In genomic region chr5:171596391-171596878, GRCh38 we compare ENCODE assay signal across 11 cellular contexts.
DNase-seq lines count a peak whose midpoint lies in the region; ATAC-seq and TF ChIP-seq lines count a peak whose summit lies in the region.
"Had no signal": no experiment of that assay in that cellular context is flagged by ENCODE, and none has a peak within 500 bp of the region (broad histone marks: within the 10 kb centered on the region; RNA-seq: fewer than 3 reads in every experiment).

No MANE protein-coding gene starts in this region.

- DNase-seq in Daoy (ENCODE audit: low read depth) (peak; percentile 97), glomerular endothelial cell (ENCODE audit: extremely low read depth, low read depth, low spot score) (peak; percentile 39), omental fat pad (ENCODE audit: low spot score) (no peak), NCI-H2081 (lab: John Stamatoyannopoulos, UW) (no peak)
- DNase-seq in stimulated activated effector memory CD8-positive, alpha-beta T cell treated with anti-CD3 and anti-CD28 coated beads, Interleukin-12 subunit alpha, Interleukin-12 subunit beta, amount 100 ng/mL, for 72 hours (ENCODE audit: low spot score in 2 of 2), result no peak
- DNase-seq: natural killer cell, NCI-H510A had no signal

- no peaks in the 10 kb centered on the region for H3K36me3 Mint-ChIP-seq in stimulated activated effector memory CD8-positive, alpha-beta T cell treated with anti-CD3 and anti-CD28 coated beads, Interleukin-12 subunit alpha, Interleukin-12 subunit beta, amount 100 ng/mL, for 72 hours
- H3K36me3 Mint-ChIP-seq: natural killer cell had no signal

- no peak for TF ChIP-seq CTCF in omental fat pad (IDR thresholded peaks at IDR 0.05)

- H3K4me3 Mint-ChIP-seq in stimulated activated effector memory CD8-positive, alpha-beta T cell treated with anti-CD3 and anti-CD28 coated beads, Interleukin-12 subunit alpha, Interleukin-12 subunit beta, amount 100 ng/mL, for 72 hours, result no peak overlapping the region
- H3K4me3 Mint-ChIP-seq: natural killer cell; T-helper 1 cell treated with Interleukin-12 subunit alpha and Interleukin-12 subunit beta and Interleukin-4 antibody, amounts not matched to agents 30 μg/mL and 1 μg/mL, for 36 hours had no signal

- no peaks in the 10 kb centered on the region for H3K9me3 Mint-ChIP-seq in stimulated activated effector memory CD8-positive, alpha-beta T cell treated with anti-CD3 and anti-CD28 coated beads, Interleukin-12 subunit alpha, Interleukin-12 subunit beta, amount 100 ng/mL, for 72 hours
- H3K9me3 Mint-ChIP-seq: natural killer cell; T-helper 1 cell treated with Interleukin-12 subunit alpha and Interleukin-12 subunit beta and Interleukin-4 antibody, amounts not matched to agents 30 μg/mL and 1 μg/mL, for 36 hours had no signal

- H3K4me1 Mint-ChIP-seq in stimulated activated effector memory CD8-positive, alpha-beta T cell treated with anti-CD3 and anti-CD28 coated beads, Interleukin-12 subunit alpha, Interleukin-12 subunit beta, amount 100 ng/mL, for 72 hours, result peaks cover 7% of the 10 kb centered on the region

- no peak overlapping the region for H3K27ac Mint-ChIP-seq in stimulated activated effector memory CD8-positive, alpha-beta T cell treated with anti-CD3 and anti-CD28 coated beads, Interleukin-12 subunit alpha, Interleukin-12 subunit beta, amount 100 ng/mL, for 72 hours
- H3K27ac Mint-ChIP-seq: natural killer cell; T-helper 1 cell treated with Interleukin-12 subunit alpha and Interleukin-12 subunit beta and Interleukin-4 antibody, amounts not matched to agents 30 μg/mL and 1 μg/mL, for 36 hours had no signal

- ATAC-seq in SK-N-SH treated with all-trans-retinoic acid at 6 μM for 48 hours (peak; percentile 88), omental fat pad (ENCODE audit: low FRiP score) (peak; percentile 79), GM19397 (IDR thresholded peaks at IDR 0.05; ENCODE audit: unreplicated experiment) (no peak), GM21619 (IDR thresholded peaks at IDR 0.05; ENCODE audit: unreplicated experiment) (no peak)
- ATAC-seq in stimulated activated effector memory CD8-positive, alpha-beta T cell treated with anti-CD3 and anti-CD28 coated beads, Interleukin-12 subunit alpha, Interleukin-12 subunit beta, amount 100 ng/mL, for 72 hours, result no peak
- ATAC-seq: natural killer cell had no signal

TF ChIP-seq in SK-N-SH treated with all-trans-retinoic acid at 6 μM for 48 hours, 23 proteins besides CTCF, POLR2A, EP300 and RAD21:
- TF ChIP-seq CREB5 (CRISPR knock-in tag; IDR thresholded peaks at IDR 0.05; ENCODE audit: low read depth) (0 out of 2 replicates have a peak, but pooled peaks have one; percentile 12), ISL1 (CRISPR knock-in tag; IDR thresholded peaks at IDR 0.05) (peak; percentile 44; the same call in 1 of the 2 replicates), ZNF8 (CRISPR knock-in tag; IDR thresholded peaks at IDR 0.05) (no peak)

Comparison
In these comparisons a context has a peak if more than half of its experiments do, and no peak if none do; other contexts are left out.
1. DNase-seq: peak in Daoy (single experiment) and glomerular endothelial cell (single experiment); none in omental fat pad (single experiment), NCI-H2081 (0 of 2) and stimulated activated effector memory CD8-positive, alpha-beta T cell treated with anti-CD3 and anti-CD28 coated beads, Interleukin-12 subunit alpha, Interleukin-12 subunit beta, amount 100 ng/mL, for 72 hours (0 of 2).
2. ATAC-seq: peak in SK-N-SH treated with all-trans-retinoic acid at 6 μM for 48 hours (single experiment) and omental fat pad (single experiment); none in GM19397 (single experiment), stimulated activated effector memory CD8-positive, alpha-beta T cell treated with anti-CD3 and anti-CD28 coated beads, Interleukin-12 subunit alpha, Interleukin-12 subunit beta, amount 100 ng/mL, for 72 hours (single experiment) and GM21619 (single experiment).